ENCODE assay signal across 1 cellular context in the genomic region with DNA sequence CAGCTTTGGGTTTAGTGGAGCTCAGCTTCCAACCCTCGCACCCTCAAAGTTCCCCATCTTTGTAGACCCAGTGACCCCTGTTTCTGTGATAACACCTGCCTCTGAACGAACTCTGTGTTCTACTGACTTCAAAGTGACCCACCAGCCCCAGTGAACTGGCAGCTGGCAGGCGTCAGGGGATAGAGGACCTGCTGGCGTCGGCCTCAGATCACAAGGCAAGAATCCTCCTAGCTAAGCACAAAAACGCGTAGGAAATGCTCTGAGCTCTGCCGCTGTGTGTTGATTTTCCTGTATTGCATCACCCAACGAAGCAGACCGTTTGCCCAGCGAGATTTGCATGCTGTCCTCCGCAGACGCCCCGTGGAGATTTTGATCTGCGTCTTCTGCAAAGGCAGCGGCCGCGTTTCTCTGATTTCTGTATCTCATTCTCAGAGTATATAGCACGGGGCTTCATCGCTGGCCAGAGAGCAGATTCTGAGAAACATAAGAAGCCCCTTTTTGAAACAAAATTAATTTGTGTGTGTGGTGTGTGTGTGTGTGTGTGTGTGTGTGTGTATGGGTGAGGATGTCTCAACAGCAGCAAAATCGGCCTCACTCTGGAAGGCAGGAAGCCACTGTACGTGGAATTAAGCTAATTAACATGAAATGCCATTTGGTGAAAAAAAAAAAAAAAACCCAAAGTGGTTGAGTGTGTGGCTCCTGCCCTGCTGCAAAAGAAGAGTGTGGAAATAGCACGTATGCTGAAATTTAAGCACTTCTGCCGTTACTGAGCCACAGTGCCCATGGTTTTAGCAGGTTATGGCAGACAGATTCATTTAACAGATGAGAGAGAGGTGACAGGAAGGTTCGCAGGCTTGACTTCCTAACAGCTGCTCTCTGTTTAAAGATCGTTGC.
A peak's percentile ranks its signal among the peaks of the same experiment; 100 is the strongest.
TF ChIP-seq lines count a peak whose summit lies in the region.

No MANE protein-coding gene starts in this region.

TF ChIP-seq in K562, 482 proteins besides CTCF, POLR2A, EP300 and RAD21 (continued from another document and continues in another):
- TF ChIP-seq, protein P1, sequence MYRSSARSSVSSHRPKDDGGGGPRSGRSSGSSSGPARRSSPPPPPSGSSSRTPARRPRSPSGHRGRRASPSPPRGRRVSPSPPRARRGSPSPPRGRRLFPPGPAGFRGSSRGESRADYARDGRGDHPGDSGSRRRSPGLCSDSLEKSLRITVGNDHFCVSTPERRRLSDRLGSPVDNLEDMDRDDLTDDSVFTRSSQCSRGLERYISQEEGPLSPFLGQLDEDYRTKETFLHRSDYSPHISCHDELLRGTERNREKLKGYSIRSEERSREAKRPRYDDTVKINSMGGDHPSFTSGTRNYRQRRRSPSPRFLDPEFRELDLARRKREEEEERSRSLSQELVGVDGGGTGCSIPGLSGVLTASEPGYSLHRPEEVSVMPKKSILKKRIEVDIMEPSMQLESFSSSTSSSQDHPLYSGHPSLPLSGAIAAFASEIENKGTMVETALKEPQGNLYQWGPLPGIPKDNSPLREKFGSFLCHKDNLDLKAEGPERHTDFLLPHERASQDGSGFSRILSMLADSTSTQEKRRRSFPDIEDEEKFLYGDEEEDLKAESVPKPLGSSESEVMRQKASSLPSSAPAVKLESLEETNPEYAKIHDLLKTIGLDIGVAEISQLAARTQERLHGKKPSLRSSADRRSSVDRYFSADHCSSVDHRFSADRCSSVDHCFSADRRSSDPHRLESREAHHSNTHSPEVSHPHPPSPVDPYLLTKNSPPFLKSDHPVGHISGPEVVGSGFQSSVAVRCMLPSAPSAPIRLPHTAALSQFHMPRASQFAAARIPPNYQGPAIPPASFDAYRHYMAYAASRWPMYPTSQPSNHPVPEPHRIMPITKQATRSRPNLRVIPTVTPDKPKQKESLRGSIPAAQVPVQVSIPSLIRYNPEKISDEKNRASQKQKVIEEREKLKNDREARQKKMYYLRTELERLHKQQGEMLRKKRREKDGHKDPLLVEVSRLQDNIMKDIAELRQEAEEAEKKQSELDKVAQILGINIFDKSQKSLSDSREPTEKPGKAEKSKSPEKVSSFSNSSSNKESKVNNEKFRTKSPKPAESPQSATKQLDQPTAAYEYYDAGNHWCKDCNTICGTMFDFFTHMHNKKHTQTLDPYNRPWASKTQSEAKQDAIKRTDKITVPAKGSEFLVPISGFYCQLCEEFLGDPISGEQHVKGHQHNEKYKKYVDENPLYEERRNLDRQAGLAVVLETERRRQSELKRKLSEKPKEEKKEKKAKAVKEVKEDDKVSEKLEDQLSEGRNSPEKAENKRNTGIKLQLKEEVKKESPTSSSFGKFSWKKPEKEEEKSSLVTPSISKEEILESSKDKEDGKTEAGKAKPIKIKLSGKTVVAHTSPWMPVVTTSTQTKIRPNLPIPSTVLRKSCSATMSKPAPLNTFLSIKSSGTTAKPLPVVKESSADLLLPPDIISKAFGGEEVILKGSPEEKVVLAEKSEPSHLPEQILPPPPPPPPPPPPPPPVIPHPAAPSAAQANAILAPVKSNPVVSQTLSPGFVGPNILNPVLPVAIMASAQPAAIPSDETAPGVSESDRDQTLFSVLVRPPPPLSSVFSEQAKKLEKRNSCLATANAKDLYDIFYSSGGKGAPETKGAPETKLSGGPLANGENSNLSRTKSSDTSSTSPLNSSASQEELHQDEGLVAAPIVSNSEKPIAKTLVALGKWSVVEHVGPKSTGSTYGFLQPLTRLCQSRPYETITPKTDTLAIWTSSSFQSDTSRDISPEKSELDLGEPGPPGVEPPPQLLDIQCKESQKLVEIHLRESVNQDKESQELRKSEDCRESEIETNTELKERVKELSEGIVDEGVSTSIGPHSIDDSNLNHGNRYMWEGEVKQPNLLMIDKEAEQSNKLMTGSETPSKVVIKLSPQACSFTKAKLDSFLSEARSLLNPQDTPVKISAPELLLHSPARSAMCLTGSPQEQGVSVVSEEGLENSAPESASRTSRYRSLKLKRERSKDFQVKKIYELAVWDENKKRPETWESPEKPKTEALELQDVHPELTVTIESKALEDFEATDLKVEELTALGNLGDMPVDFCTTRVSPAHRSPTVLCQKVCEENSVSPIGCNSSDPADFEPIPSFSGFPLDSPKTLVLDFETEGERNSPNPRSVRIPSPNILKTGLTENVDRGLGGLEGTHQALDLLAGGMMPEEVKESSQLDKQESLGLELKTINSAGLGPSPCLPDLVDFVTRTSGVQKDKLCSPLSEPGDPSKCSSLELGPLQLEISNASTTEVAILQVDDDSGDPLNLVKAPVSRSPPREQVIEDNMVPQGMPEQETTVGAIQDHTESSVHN (IDR thresholded peaks at IDR 0.05; ENCODE audit: borderline replicate concordance in 1 of 2, low read depth in 1 of 2) = peak in 1 of 2 experiments; percentile 78; a peak in 2 of 4 replicates
- TF ChIP-seq ZNF699 (CRISPR knock-in tag; IDR thresholded peaks at IDR 0.05; ENCODE audit: insufficient replicate concordance) (no peak), MEIS2 (IDR thresholded peaks at IDR 0.05; ENCODE audit: partially characterized antibody) (peak; percentile 19), TEAD4 (IDR thresholded peaks at IDR 0.05; ENCODE audit: low read length) (peak; percentile 45; the same call in 1 of the 2 replicates), TEAD4 (CRISPR knock-in tag; IDR thresholded peaks at IDR 0.05; ENCODE audit: borderline replicate concordance) (no peak), ZNF79 (CRISPR knock-in tag; IDR thresholded peaks at IDR 0.05; ENCODE audit: low read depth) (no peak), DMBX1 (CRISPR knock-in tag; IDR thresholded peaks at IDR 0.05; ENCODE audit: borderline replicate concordance) (peak; percentile 43; the same call in 1 of the 2 replicates), KDM5B (IDR thresholded peaks at IDR 0.05; ENCODE audit: insufficient replicate concordance, low read depth, low read length) (peak; percentile 49), GTF2A2 (tag; IDR thresholded peaks at IDR 0.05) (no peak), CXXC5 (CRISPR knock-in tag; IDR thresholded peaks at IDR 0.05) (peak; percentile 97), POLR3G (IDR thresholded peaks at IDR 0.05; ENCODE audit: extremely low read depth, insufficient read length, insufficient replicate concordance) (no peak), ZNF175 (CRISPR knock-in tag; IDR thresholded peaks at IDR 0.05; ENCODE audit: low read depth) (peak; percentile 84), SMAD4 (CRISPR knock-in tag; conservative IDR thresholded peaks at IDR 0.05) (peak; percentile 60), THRAP3 (IDR thresholded peaks at IDR 0.05; ENCODE audit: borderline replicate concordance) (no peak), DPF2 (IDR thresholded peaks at IDR 0.05) (peak; percentile 60; the same call in 1 of the 2 replicates), HDAC6 (IDR thresholded peaks at IDR 0.05; ENCODE audit: low read depth, low read length) (no peak), POLR2H (tag; IDR thresholded peaks at IDR 0.05; ENCODE audit: low read depth) (peak; percentile 76), PRMT5 (CRISPR knock-in tag; IDR thresholded peaks at IDR 0.05) (no peak), RHOXF2B (CRISPR knock-in tag; conservative IDR thresholded peaks at IDR 0.05) (no peak), NCOA1 (IDR thresholded peaks at IDR 0.05; ENCODE audit: low read depth) (0 out of 2 replicates have a peak, but pooled peaks have one; percentile 16), ZNF41 (CRISPR knock-in tag; conservative IDR thresholded peaks at IDR 0.05) (no peak), PHF21A (IDR thresholded peaks at IDR 0.05; ENCODE audit: borderline replicate concordance, low read depth) (no peak), EP400 (IDR thresholded peaks at IDR 0.05) (peak; percentile 79), ELF1 (tag; IDR thresholded peaks at IDR 0.05) (peak; percentile 73), TRIM24 (IDR thresholded peaks at IDR 0.05) (peak in 1 of 2 experiments; percentile 75; a peak in 3 of 4 replicates), LARP7 (IDR thresholded peaks at IDR 0.05) (no peak), RFX7 (CRISPR knock-in tag; IDR thresholded peaks at IDR 0.05) (no peak), ZFPM2 (CRISPR knock-in tag; IDR thresholded peaks at IDR 0.05) (no peak), MBD2 (IDR thresholded peaks at IDR 0.05; ENCODE audit: borderline replicate concordance, low read depth) (no peak), ZNF197 (CRISPR knock-in tag; IDR thresholded peaks at IDR 0.05; ENCODE audit: low read depth) (no peak), ETV1 (tag; conservative IDR thresholded peaks at IDR 0.05; ENCODE audit: low read depth) (no peak; the same call in 1 of the 2 replicates), GATAD2B (IDR thresholded peaks at IDR 0.05; ENCODE audit: borderline replicate concordance) (no peak), MAFG (tag; conservative IDR thresholded peaks at IDR 0.05) (peak; percentile 34; the same call in 1 of the 2 replicates)
- TF ChIP-seq, protein P2, sequence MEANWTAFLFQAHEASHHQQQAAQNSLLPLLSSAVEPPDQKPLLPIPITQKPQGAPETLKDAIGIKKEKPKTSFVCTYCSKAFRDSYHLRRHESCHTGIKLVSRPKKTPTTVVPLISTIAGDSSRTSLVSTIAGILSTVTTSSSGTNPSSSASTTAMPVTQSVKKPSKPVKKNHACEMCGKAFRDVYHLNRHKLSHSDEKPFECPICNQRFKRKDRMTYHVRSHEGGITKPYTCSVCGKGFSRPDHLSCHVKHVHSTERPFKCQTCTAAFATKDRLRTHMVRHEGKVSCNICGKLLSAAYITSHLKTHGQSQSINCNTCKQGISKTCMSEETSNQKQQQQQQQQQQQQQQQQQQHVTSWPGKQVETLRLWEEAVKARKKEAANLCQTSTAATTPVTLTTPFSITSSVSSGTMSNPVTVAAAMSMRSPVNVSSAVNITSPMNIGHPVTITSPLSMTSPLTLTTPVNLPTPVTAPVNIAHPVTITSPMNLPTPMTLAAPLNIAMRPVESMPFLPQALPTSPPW (CRISPR knock-in tag; IDR thresholded peaks at IDR 0.05) = no peak
- TF ChIP-seq, protein P3, sequence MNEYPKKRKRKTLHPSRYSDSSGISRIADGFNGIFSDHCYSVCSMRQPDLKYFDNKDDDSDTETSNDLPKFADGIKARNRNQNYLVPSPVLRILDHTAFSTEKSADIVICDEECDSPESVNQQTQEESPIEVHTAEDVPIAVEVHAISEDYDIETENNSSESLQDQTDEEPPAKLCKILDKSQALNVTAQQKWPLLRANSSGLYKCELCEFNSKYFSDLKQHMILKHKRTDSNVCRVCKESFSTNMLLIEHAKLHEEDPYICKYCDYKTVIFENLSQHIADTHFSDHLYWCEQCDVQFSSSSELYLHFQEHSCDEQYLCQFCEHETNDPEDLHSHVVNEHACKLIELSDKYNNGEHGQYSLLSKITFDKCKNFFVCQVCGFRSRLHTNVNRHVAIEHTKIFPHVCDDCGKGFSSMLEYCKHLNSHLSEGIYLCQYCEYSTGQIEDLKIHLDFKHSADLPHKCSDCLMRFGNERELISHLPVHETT (CRISPR knock-in tag; conservative IDR thresholded peaks at IDR 0.05 in 1 of 2, IDR thresholded peaks at IDR 0.05 in 1 of 2) = 0 out of 4 replicates have a peak, but pooled peaks of 1 of the 2 experiments have one; percentile 24
- TF ChIP-seq, protein P4, sequence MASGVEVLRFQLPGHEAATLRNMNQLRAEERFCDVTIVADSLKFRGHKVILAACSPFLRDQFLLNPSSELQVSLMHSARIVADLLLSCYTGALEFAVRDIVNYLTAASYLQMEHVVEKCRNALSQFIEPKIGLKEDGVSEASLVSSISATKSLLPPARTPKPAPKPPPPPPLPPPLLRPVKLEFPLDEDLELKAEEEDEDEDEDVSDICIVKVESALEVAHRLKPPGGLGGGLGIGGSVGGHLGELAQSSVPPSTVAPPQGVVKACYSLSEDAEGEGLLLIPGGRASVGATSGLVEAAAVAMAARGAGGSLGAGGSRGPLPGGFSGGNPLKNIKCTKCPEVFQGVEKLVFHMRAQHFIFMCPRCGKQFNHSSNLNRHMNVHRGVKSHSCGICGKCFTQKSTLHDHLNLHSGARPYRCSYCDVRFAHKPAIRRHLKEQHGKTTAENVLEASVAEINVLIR (CRISPR knock-in tag; IDR thresholded peaks at IDR 0.05) = no peak
- TF ChIP-seq, protein P5, sequence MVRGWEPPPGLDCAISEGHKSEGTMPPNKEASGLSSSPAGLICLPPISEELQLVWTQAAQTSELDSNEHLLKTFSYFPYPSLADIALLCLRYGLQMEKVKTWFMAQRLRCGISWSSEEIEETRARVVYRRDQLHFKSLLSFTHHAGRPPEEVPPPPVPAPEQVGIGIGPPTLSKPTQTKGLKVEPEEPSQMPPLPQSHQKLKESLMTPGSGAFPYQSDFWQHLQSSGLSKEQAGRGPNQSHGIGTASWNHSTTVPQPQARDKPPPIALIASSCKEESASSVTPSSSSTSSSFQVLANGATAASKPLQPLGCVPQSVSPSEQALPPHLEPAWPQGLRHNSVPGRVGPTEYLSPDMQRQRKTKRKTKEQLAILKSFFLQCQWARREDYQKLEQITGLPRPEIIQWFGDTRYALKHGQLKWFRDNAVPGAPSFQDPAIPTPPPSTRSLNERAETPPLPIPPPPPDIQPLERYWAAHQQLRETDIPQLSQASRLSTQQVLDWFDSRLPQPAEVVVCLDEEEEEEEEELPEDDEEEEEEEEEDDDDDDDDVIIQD (CRISPR knock-in tag; IDR thresholded peaks at IDR 0.05) = no peak
- TF ChIP-seq, protein P6, sequence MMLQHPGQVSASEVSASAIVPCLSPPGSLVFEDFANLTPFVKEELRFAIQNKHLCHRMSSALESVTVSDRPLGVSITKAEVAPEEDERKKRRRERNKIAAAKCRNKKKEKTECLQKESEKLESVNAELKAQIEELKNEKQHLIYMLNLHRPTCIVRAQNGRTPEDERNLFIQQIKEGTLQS (IDR thresholded peaks at IDR 0.05) = peak; percentile 99
- TF ChIP-seq, protein P6 (CRISPR knock-in tag; conservative IDR thresholded peaks at IDR 0.05) = peak; percentile 85
- TF ChIP-seq, protein P7, sequence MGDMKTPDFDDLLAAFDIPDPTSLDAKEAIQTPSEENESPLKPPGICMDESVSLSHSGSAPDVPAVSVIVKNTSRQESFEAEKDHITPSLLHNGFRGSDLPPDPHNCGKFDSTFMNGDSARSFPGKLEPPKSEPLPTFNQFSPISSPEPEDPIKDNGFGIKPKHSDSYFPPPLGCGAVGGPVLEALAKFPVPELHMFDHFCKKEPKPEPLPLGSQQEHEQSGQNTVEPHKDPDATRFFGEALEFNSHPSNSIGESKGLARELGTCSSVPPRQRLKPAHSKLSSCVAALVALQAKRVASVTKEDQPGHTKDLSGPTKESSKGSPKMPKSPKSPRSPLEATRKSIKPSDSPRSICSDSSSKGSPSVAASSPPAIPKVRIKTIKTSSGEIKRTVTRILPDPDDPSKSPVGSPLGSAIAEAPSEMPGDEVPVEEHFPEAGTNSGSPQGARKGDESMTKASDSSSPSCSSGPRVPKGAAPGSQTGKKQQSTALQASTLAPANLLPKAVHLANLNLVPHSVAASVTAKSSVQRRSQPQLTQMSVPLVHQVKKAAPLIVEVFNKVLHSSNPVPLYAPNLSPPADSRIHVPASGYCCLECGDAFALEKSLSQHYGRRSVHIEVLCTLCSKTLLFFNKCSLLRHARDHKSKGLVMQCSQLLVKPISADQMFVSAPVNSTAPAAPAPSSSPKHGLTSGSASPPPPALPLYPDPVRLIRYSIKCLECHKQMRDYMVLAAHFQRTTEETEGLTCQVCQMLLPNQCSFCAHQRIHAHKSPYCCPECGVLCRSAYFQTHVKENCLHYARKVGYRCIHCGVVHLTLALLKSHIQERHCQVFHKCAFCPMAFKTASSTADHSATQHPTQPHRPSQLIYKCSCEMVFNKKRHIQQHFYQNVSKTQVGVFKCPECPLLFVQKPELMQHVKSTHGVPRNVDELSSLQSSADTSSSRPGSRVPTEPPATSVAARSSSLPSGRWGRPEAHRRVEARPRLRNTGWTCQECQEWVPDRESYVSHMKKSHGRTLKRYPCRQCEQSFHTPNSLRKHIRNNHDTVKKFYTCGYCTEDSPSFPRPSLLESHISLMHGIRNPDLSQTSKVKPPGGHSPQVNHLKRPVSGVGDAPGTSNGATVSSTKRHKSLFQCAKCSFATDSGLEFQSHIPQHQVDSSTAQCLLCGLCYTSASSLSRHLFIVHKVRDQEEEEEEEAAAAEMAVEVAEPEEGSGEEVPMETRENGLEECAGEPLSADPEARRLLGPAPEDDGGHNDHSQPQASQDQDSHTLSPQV (IDR thresholded peaks at IDR 0.05) = peak; percentile 71
